In genomic region chr1:226062558-226063361, GRCh38 we compare ENCODE assay signal across 8 cellular contexts.
A peak's percentile ranks its signal among the peaks of the same experiment; 100 is the strongest.
DNase-seq lines count a peak whose midpoint lies in the region; ATAC-seq and TF ChIP-seq lines count a peak whose summit lies in the region.

Gene H3-3A (plus strand): TSS chr1:226062716. CDS start chr1:226064352, 1,636 bp downstream.

- peak; percentile 86 for DNase-seq in AG09319 (ENCODE audit: extremely low read depth, low read depth)
- DNase-seq in NCI-H446 (lab: John Stamatoyannopoulos, UW), result peak; percentile 88 to 97
- DNase-seq in activated CD4-positive, CD25-positive, alpha-beta regulatory T cell treated with anti-CD3 and anti-CD28 coated beads, Interleukin-2, amount 50 U/mL, for 16 hours (ENCODE audit: low read depth, low spot score), result peak; percentile 98
- DNase-seq in central memory CD4-positive, alpha-beta T cell, result peak; percentile 97
- DNase-seq in islet precursor cell, result peak; percentile 97
- DNase-seq in stimulated activated CD4-positive, alpha-beta T cell treated with anti-CD3 and anti-CD28 coated beads, Interleukin-12 subunit alpha, Interleukin-12 subunit beta, amount 100 ng/mL, for 48 hours (ENCODE audit: low read depth in 2 of 3, low spot score in 1 of 3), result peak; percentile 97 to 98 (median 97)

- no peak for TF ChIP-seq CTCF in AG09319 (IDR thresholded peaks at IDR 0.05; ENCODE audit: low read depth, low read length)

- ATAC-seq in GM19035 (IDR thresholded peaks at IDR 0.05; ENCODE audit: unreplicated experiment), result peak; percentile 76
- ATAC-seq in HG03342 (IDR thresholded peaks at IDR 0.05; ENCODE audit: unreplicated experiment), result peak; percentile 68

Comparison
In these comparisons a context has a peak if more than half of its experiments do, and no peak if none do; other contexts are left out.
1. Peak in every context shown above with its lines: DNase-seq and ATAC-seq.